In the genomic region with DNA sequence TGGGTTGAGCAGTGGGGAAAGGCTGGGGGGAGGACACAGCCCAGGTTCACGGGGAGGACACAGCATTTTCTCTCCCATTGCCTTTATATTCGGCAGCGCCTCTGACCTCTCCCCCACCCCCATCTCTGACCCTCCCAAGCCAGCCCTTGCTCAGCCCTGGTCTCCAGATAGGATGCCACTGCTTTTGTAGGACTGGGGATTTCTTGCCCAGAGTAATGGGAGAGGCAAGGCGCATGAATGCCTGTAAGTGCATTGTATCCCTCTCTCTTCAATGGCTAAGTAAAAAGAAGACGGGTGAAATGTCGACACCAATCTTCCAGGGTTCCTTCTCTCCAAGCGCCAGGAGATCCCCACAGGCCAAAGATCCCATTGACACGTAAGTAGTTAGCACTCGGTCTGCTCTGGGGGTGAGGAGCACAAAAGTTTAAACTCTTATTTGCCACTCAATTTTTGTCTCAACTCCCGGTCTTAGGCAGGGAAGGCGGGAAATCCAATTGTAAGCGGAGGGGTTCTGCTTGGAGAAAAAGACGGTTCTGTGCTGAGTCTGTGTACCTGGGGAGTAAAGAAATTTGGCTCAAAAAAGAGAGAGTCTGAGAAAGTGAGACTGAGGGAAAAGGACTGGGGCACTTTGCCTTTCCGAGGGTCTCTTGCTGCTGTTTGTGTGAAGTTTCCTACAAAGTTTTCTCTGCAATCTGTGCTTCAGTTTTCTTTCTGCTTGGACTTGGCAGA, we compare ENCODE assay signal across 21 cellular contexts. TPM values are rescaled to one million over a fixed set of nuclear protein-coding genes. Genes with fewer than 3 reads are reported as not detected.
"Had no signal": no experiment of that assay in that cellular context is flagged by ENCODE, and none has a peak within 500 bp of the region (broad histone marks: within the 10 kb centered on the region; RNA-seq: fewer than 3 reads in every experiment).

No MANE protein-coding gene starts in this region.

- DNase-seq: cerebellar nuclear complex; effector memory CD8-positive, alpha-beta T cell; esophagus squamous epithelium; foreskin fibroblast; kidney glomerular epithelial cell; mammary epithelial cell; ovary; right cardiac atrium; small intestine; stimulated activated CD4-positive, alpha-beta T cell treated with anti-CD3 and anti-CD28 coated beads, Interleukin-12 subunit alpha, Interleukin-12 subunit beta, amount 100 ng/mL, for 4 hours; stimulated activated naive CD4-positive, alpha-beta T cell; stomach; substantia nigra; uterus had no signal

- FAIRE-seq: colon, islet of Langerhans, small intestine had no signal

- H3K27ac Mint-ChIP-seq: dendritic cell treated with granulocyte-macrophage colony-stimulating factor and Interleukin-4, amounts not matched to agents 40 ng/mL and 50 ng/mL, for 4 days; effector memory CD8-positive, alpha-beta T cell had no signal

- H3K9me3 Mint-ChIP-seq: dendritic cell treated with granulocyte-macrophage colony-stimulating factor and Interleukin-4, amounts not matched to agents 40 ng/mL and 50 ng/mL, for 4 days; effector memory CD8-positive, alpha-beta T cell had no signal

- ATAC-seq: effector memory CD8-positive, alpha-beta T cell; left lobe of liver; right cardiac atrium had no signal

- H3K4me3 ChIP-seq: esophagus squamous epithelium, ovary, stomach, thoracic aorta, upper lobe of left lung, uterus had no signal

- H3K27ac ChIP-seq: esophagus squamous epithelium, ovary, thoracic aorta, upper lobe of left lung, uterus had no signal

- H3K36me3 ChIP-seq: esophagus squamous epithelium, ovary, stomach, thoracic aorta, upper lobe of left lung, uterus had no signal

- H3K27me3 ChIP-seq: ovary, uterus had no signal

- H3K4me3 Mint-ChIP-seq: dendritic cell treated with granulocyte-macrophage colony-stimulating factor and Interleukin-4, amounts not matched to agents 40 ng/mL and 50 ng/mL, for 4 days; effector memory CD8-positive, alpha-beta T cell had no signal

- H3K9me3 ChIP-seq: esophagus squamous epithelium, ovary, stomach, thoracic aorta, upper lobe of left lung, uterus had no signal

RNA-seq across cellular contexts. Expression of a gene that starts 4.7 kb away (rescaled TPM):
- polyA plus RNA-seq: neural cell had no signal

RNA-seq across cellular contexts. Expression of a gene that starts 25.5 kb away (rescaled TPM):
- total RNA-seq: left lobe of liver, right cardiac atrium, stomach had no signal
- polyA plus RNA-seq: neural cell had no signal

RNA-seq across cellular contexts. Expression of a gene that starts 30.1 kb away (rescaled TPM):
- total RNA-seq: left lobe of liver, thoracic aorta had no signal
- polyA plus RNA-seq: neural cell had no signal

RNA-seq across cellular contexts. Expression of a gene that starts 49.6 kb away (rescaled TPM):
- total RNA-seq: left lobe of liver, right cardiac atrium, stomach, thoracic aorta, upper lobe of left lung had no signal
- polyA plus RNA-seq: neural cell, right cardiac atrium had no signal

RNA-seq across cellular contexts. Expression of a gene that starts 58.4 kb away (rescaled TPM):
- total RNA-seq: left lobe of liver, stomach, thoracic aorta had no signal
- polyA plus RNA-seq: neural cell, right cardiac atrium, small intestine had no signal
